ENCODE assay signal across 11 cellular contexts in genomic region chr5:149937610-149938009, GRCh38. TPM values are rescaled to one million over a fixed set of nuclear protein-coding genes. Genes with fewer than 3 reads are reported as not detected.
DNase-seq lines count a peak whose midpoint lies in the region; ATAC-seq and TF ChIP-seq lines count a peak whose summit lies in the region.
"Had no signal": no experiment of that assay in that cellular context is flagged by ENCODE, and none has a peak within 500 bp of the region (broad histone marks: within the 10 kb centered on the region; RNA-seq: fewer than 3 reads in every experiment).

No MANE protein-coding gene starts in this region.

- H3K27ac ChIP-seq in VCaP (peak overlapping the region; percentile 68), neural cell (ENCODE audit: low read length) (peak overlapping the region; percentile 5)
- H3K27ac ChIP-seq: lower lobe of right lung, Peyer's patch had no signal

- H3K79me2 ChIP-seq in neural cell (replicated peaks; ENCODE audit: insufficient read depth, low read length), result no peaks in the 10 kb centered on the region

- H3K27me3 ChIP-seq in neural cell (ENCODE audit: insufficient read depth, low read depth, low read length), result no peaks in the 10 kb centered on the region
- H3K27me3 ChIP-seq: Peyer's patch had no signal

- no peak overlapping the region for H2AFZ ChIP-seq in neural cell (ENCODE audit: low read depth, low read length)

- ATAC-seq in HG02852 (IDR thresholded peaks at IDR 0.05; ENCODE audit: unreplicated experiment) (no peak), HG02870 (IDR thresholded peaks at IDR 0.05; ENCODE audit: unreplicated experiment) (no peak)

- peak; percentile 45 for DNase-seq in HCEC 1CT
- peak; percentile 76 for DNase-seq in NCI-H2081 treated with DMSO at 0.1 percent for 48 hours (lab: John Stamatoyannopoulos, UW)
- no peak for DNase-seq in activated CD4-positive, alpha-beta T cell treated with anti-CD3 and anti-CD28 coated beads for 1 hour
- DNase-seq in ecto neural progenitor cell (ENCODE audit: low spot score), result no peak
- DNase-seq: esophagus squamous epithelium, lower lobe of right lung had no signal

- H3K9me3 ChIP-seq in neural cell (ENCODE audit: low read length), result no peaks in the 10 kb centered on the region
- H3K9me3 ChIP-seq: esophagus squamous epithelium, lower lobe of right lung, Peyer's patch had no signal

- H4K20me1 ChIP-seq in neural cell (ENCODE audit: insufficient read depth), result no peaks in the 10 kb centered on the region

- no peak for TF ChIP-seq RAD21 in neural cell (conservative IDR thresholded peaks at IDR 0.05)

- no peaks in the 10 kb centered on the region for H3K9me2 ChIP-seq in neural cell (ENCODE audit: insufficient read depth, low read length)

- H3K36me3 ChIP-seq in neural cell (ENCODE audit: insufficient read depth, low read length), result no peaks in the 10 kb centered on the region
- H3K36me3 ChIP-seq: esophagus squamous epithelium, lower lobe of right lung, Peyer's patch had no signal

- TF ChIP-seq CTCF in VCaP (conservative IDR thresholded peaks at IDR 0.05) (no peak), neural cell (IDR thresholded peaks at IDR 0.05; ENCODE audit: poor library complexity, severe bottlenecking) (no peak)

- peak; percentile 79 for TF ChIP-seq EP300 in neural cell (conservative IDR thresholded peaks at IDR 0.05; ENCODE audit: poor library complexity, severe bottlenecking)

- no peaks in the 10 kb centered on the region for H3F3A ChIP-seq in neural cell (ENCODE audit: insufficient read depth, low read length, poor library complexity, severe bottlenecking)

- H3K9ac ChIP-seq in neural cell (ENCODE audit: low read length), result no peak overlapping the region

- H3K4me3 ChIP-seq in neural cell (ENCODE audit: low read length), result peak overlapping the region; percentile 27
- H3K4me3 ChIP-seq: esophagus squamous epithelium, lower lobe of right lung, Peyer's patch had no signal

- H3K4me2 ChIP-seq in neural cell (ENCODE audit: low read length), result no peak overlapping the region

TF ChIP-seq in neural cell, 6 proteins besides CTCF, POLR2A, EP300 and RAD21:
- no peak for TF ChIP-seq SMC3 (conservative IDR thresholded peaks at IDR 0.05; ENCODE audit: poor library complexity)
- TF ChIP-seq POLR2AphosphoS5 (IDR thresholded peaks at IDR 0.05), result peak; percentile 50

RNA-seq across cellular contexts. Expression of gene PDE6A, which starts 7.0 kb away (rescaled TPM):
- not detected in 2 replicates for polyA plus RNA-seq in neural cell
- not detected in 2 replicates for polyA minus RNA-seq in neural cell

RNA-seq across cellular contexts. Expression of gene SLC26A2, which starts 22.9 kb away (rescaled TPM):
- 5.3 and 5.4 TPM in 2 replicates for polyA plus RNA-seq in neural cell
- 22.4 and 25.2 TPM in 2 replicates for polyA minus RNA-seq in neural cell

Comparison
In these comparisons a context has a peak if more than half of its experiments do, and no peak if none do; other contexts are left out.
1. DNase-seq: peak in HCEC 1CT (single experiment) and NCI-H2081 treated with DMSO at 0.1 percent for 48 hours (single experiment); none in activated CD4-positive, alpha-beta T cell treated with anti-CD3 and anti-CD28 coated beads for 1 hour (single experiment) and ecto neural progenitor cell (single experiment).